ENCODE assay signal across 8 cellular contexts in the genomic region with DNA sequence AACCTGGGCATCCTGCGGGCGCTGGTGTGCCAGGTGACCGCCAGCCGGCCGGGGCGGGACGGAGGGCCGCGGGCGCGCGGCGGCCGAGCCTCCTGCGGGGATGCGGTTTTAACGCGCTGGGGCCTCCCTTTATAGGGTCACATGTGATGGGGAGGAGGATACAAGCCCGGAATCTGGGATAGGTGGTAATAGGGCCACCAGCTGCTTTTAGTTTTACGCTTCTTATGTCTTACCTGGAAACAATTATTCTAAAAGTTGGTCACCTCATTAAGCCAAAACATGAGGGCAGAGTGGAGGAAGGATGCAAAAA. TPM values are rescaled to one million over a fixed set of nuclear protein-coding genes. Genes with fewer than 3 reads are reported as not detected.
DNase-seq lines count a peak whose midpoint lies in the region; ATAC-seq and TF ChIP-seq lines count a peak whose summit lies in the region.

No MANE protein-coding gene starts in this region.

- H3K9me3 ChIP-seq in RWPE2 (ENCODE audit: severe bottlenecking) (peaks cover 2% of the 10 kb centered on the region), osteoblast (ENCODE audit: low read depth, low read length) (peaks cover 2% of the 10 kb centered on the region)

- H3K36me3 ChIP-seq in RWPE2 (ENCODE audit: low read depth) (peaks cover 37% of the 10 kb centered on the region), osteoblast (ENCODE audit: insufficient read depth, low read length) (peaks cover 24% of the 10 kb centered on the region)

- H3K4me3 ChIP-seq in RWPE2 (ENCODE audit: severe bottlenecking) (peak overlapping the region; percentile 46), epithelial cell of proximal tubule (ENCODE audit: low read depth, low read length) (peak overlapping the region; percentile 84), osteoblast (ENCODE audit: insufficient read depth, low read length) (peak overlapping the region; percentile 97)

- no peak for ATAC-seq in RWPE2 (ENCODE audit: low read depth)
- ATAC-seq in HG03108 (IDR thresholded peaks at IDR 0.05; ENCODE audit: unreplicated experiment) = no peak
- ATAC-seq in HG02798 (IDR thresholded peaks at IDR 0.05; ENCODE audit: poor library complexity, unreplicated experiment) = no peak

- H3K27ac ChIP-seq in RWPE2 (ENCODE audit: poor library complexity, severe bottlenecking) (peak overlapping the region; percentile 83), osteoblast (ENCODE audit: low read depth, low read length) (peak overlapping the region; percentile 80)

- peak overlapping the region; percentile 99 for H3K4me2 ChIP-seq in osteoblast (ENCODE audit: insufficient read depth, low read length)

- TF ChIP-seq CTCF in RWPE2 (IDR thresholded peaks at IDR 0.05; ENCODE audit: poor library complexity, severe bottlenecking) (no peak), epithelial cell of proximal tubule (conservative IDR thresholded peaks at IDR 0.05; ENCODE audit: low read depth, low read length) (no peak), osteoblast (IDR thresholded peaks at IDR 0.05; ENCODE audit: extremely low read depth, low read depth, low read length) (no peak)

- DNase-seq in NCI-H146 treated with DMSO at 0.1 percent for 48 hours (lab: John Stamatoyannopoulos, UW; ENCODE audit: unreplicated experiment) = peak; percentile 14
- DNase-seq in NCI-H146 (lab: John Stamatoyannopoulos, UW) = no peak
- DNase-seq in RWPE2 (ENCODE audit: low spot score) = no peak
- DNase-seq in epithelial cell of proximal tubule (ENCODE audit: low read depth) = no peak
- DNase-seq in osteoblast (ENCODE audit: insufficient read length, low spot score, missing footprints) = no peak
- DNase-seq in RPMI8226 = no peak

- H3K79me2 ChIP-seq in osteoblast (ENCODE audit: insufficient read depth, low read length) = peaks cover 49% of the 10 kb centered on the region

- H3K27me3 ChIP-seq in RWPE2 (ENCODE audit: insufficient read depth, poor library complexity, severe bottlenecking) = no peaks in the 10 kb centered on the region
- no peaks in the 10 kb centered on the region for H3K27me3 ChIP-seq in osteoblast (ENCODE audit: insufficient read depth, low read length)

- no peaks in the 10 kb centered on the region for H4K20me1 ChIP-seq in osteoblast (ENCODE audit: insufficient read depth, low read length)

- peaks cover 12% of the 10 kb centered on the region for H3K4me1 ChIP-seq in RWPE2 (ENCODE audit: insufficient read depth, poor library complexity, severe bottlenecking)
- H3K4me1 ChIP-seq in osteoblast (ENCODE audit: insufficient read depth, low read length) = peaks cover 6% of the 10 kb centered on the region

- peak overlapping the region; percentile 97 for H2AFZ ChIP-seq in osteoblast (ENCODE audit: low read length)

RNA-seq across cellular contexts. Expression of a gene that starts 0.6 kb away (rescaled TPM):
- total RNA-seq in epithelial cell of proximal tubule (8.0 and 11.5 TPM in 2 replicates), osteoblast (32.6 and 37.7 TPM in 2 replicates)

RNA-seq across cellular contexts. Expression of a gene that starts 0.8 kb away (rescaled TPM):
- total RNA-seq in epithelial cell of proximal tubule (31.5 and 34.7 TPM in 2 replicates), osteoblast (20.9 and 23.9 TPM in 2 replicates)

Comparison
In these comparisons a context has a peak if more than half of its experiments do, and no peak if none do; other contexts are left out.
1. H3K4me3 ChIP-seq: peak in every context shown above with its lines; median percentile 97 in osteoblast; 84 in epithelial cell of proximal tubule; 46 in RWPE2.